19 cellular contexts compared by ENCODE assay signal in the genomic region with DNA sequence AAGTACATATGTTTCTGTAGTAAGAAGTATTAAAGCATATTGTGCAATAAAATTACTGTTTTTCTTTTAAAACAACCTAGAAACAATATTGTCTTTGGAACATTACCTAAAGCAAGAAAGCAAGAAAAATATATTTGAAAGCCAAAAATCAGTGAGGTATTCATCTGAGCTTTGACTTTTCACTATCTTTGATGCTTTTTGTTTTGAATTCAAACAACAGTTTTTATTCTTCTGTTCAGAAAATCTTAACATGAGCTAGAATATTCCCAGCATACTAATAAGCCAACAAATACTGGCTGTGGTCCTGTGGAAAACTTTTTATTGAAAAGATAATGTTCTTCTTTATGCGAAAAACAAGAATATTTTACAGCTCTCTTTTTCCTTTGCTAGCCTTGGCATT.
"Had no signal": no experiment of that assay in that cellular context is flagged by ENCODE, and none has a peak within 500 bp of the region (broad histone marks: within the 10 kb centered on the region; RNA-seq: fewer than 3 reads in every experiment).

No MANE protein-coding gene starts in this region.

- DNase-seq: activated CD4-positive, alpha-beta T cell treated with anti-CD3 and anti-CD28 coated beads, Interleukin-2, amount 10 ng/mL, durations not matched to agents 24 days and 14 days; activated CD4-positive, CD25-positive, alpha-beta regulatory T cell; activated CD8-positive, alpha-beta memory T cell treated with anti-CD3 and anti-CD28 coated beads, Interleukin-2, amount 50 U/mL, for 4 hours; activated CD8-positive, alpha-beta T cell treated with anti-CD3 and anti-CD28 coated beads, Interleukin-2, amount 10 ng/mL, durations not matched to agents 7 days and 5 days; activated effector memory CD4-positive, alpha-beta T cell treated with anti-CD3 and anti-CD28 coated beads, Interleukin-2, amount 50 U/mL, for 16 hours; activated T-cell treated with anti-CD3 and anti-CD28 coated beads, Interleukin-2, amount 50 U/mL, for 48 hours; body of pancreas; dermis blood vessel endothelial cell; endodermal cell; erythroblast; left cardiac atrium; lower lobe of right lung; midbrain; retina; upper lobe of right lung had no signal

- H3K4me3 ChIP-seq: body of pancreas, lower lobe of right lung, SK-N-MC, skin epidermis, suprapubic skin, upper lobe of right lung had no signal

- H2AFZ ChIP-seq: parathyroid adenoma had no signal

- H3K4me1 ChIP-seq: body of pancreas, lower lobe of right lung, suprapubic skin, upper lobe of right lung had no signal

- H3K27me3 ChIP-seq: body of pancreas, suprapubic skin, upper lobe of right lung had no signal

- H3K9ac ChIP-seq: parathyroid adenoma had no signal

- H3K27ac ChIP-seq: body of pancreas, lower lobe of right lung, parathyroid adenoma, SK-N-MC, skin epidermis, suprapubic skin, upper lobe of right lung had no signal

- H3K36me3 ChIP-seq: lower lobe of right lung, suprapubic skin, upper lobe of right lung had no signal

- H3K9me3 ChIP-seq: body of pancreas, lower lobe of right lung, suprapubic skin, upper lobe of right lung had no signal

- ATAC-seq: activated CD8-positive, alpha-beta T cell treated with anti-CD3 and anti-CD28 coated beads, Interleukin-2, amount 10 ng/mL, durations not matched to agents 7 days and 5 days; body of pancreas; left cardiac atrium; lower lobe of right lung; upper lobe of right lung had no signal
